7 cellular contexts compared by ENCODE assay signal in the genomic region with DNA sequence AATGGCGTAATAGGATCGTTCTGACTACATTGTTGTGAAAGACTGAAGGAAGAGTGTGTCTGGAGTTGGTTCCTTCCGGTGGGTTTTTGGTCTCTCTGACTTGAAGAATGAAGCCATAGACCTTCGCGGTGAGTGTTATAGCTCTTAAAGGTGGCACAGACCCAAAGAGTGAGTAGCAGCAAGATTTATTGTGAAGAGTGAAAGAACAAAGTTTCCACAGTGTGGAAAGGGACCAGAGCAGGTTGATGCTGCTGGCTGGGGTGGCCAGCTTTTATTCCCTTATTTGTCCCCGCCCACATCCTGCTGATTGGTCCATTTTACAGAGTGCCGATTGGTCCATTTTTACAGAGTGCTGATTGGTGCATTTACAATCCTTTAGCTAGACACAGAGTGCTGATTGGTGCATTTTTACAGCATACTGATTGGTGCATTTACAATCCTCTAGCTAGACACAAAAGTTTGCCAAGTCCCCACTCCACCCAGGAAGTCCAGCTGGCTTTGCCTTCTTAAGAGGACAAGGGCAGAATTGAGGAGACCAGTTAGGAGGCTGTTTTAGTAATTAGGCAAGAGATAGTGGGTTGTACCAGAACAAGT. TPM values are rescaled to one million over a fixed set of nuclear protein-coding genes. Genes with fewer than 3 reads are reported as not detected.
DNase-seq lines count a peak whose midpoint lies in the region; ATAC-seq, FAIRE-seq and TF ChIP-seq lines count a peak whose summit lies in the region.
"Not testable (repeated sequence)": the region's sequence is repeated elsewhere in the genome, so short reads cannot be mapped to it uniquely, and the experiment has no call there.

No MANE protein-coding gene starts in this region.

- SMC1A ChIA-PET in GM12878 (lab: Charles Lee; ENCODE audit: uncharacterized antibody, unreplicated experiment): interaction anchor here (0.9 to 1.6 kb wide), 2 partner anchors 10 to 35 kb away, joined by 6 to 7 read pairs; no protein-coding TSS in a partner anchor

- in situ Hi-C loops in GM12878 (cut with MboI): not testable (repeated sequence)

- H3K4me2 ChIP-seq in HCT116 (ENCODE audit: low read length): peak overlapping the region; percentile 31; the same call in 1 of the 2 replicates
- H3K4me2 ChIP-seq in GM12878 (ENCODE audit: control insufficient read depth, insufficient read depth): not testable (repeated sequence)

- BruUV-seq in HCT116 (replicated peaks; lab: Mats Ljungman, UMichigan): not testable (repeated sequence)
- BruUV-seq in GM12878 (replicated peaks; lab: Mats Ljungman, UMichigan): TSS peak; percentile 1

- H2AFZ ChIP-seq in HCT116 (ENCODE audit: low read depth, low read length, poor library complexity, severe bottlenecking); GM12878 (ENCODE audit: control insufficient read depth, low read depth, low read length): not testable (repeated sequence)

- H3K9ac ChIP-seq in HCT116 (ENCODE audit: low read length); GM12878 (ENCODE audit: control insufficient read depth, insufficient read depth, low read length): not testable (repeated sequence)

- not testable (repeated sequence) for H3K4me3 Mint-ChIP-seq in T-cell; activated CD4-positive, alpha-beta memory T cell treated with anti-CD3 and anti-CD28 coated beads for 36 hours; activated naive CD4-positive, alpha-beta T cell treated with anti-CD3 and anti-CD28 coated beads, Interleukin-2, amount 10 ng/mL, durations not matched to agents 7 days and 5 days
- H3K4me3 Mint-ChIP-seq in naive thymus-derived CD4-positive, alpha-beta T cell: peak overlapping the region in 1 of 10 donors; percentile 22

- not testable (repeated sequence) for FAIRE-seq in GM12878 (lab: Jason Lieb, UNC)

- TF ChIP-seq CTCF in HCT116 (IDR thresholded peaks at IDR 0.05 in 2 of 3, conservative IDR thresholded peaks at IDR 0.05 in 1 of 3; ENCODE audit: borderline replicate concordance in 1 of 3, insufficient read depth in 1 of 3, low read depth in 2 of 3, low read length in 2 of 3); GM12878 (IDR thresholded peaks at IDR 0.05 in 2 of 3, conservative IDR thresholded peaks at IDR 0.05 in 1 of 3; ENCODE audit: control insufficient read depth in 2 of 3, extremely low read depth in 1 of 3, insufficient read depth in 1 of 3, low read depth in 3 of 3, low read length in 3 of 3): not testable (repeated sequence)

- not testable (repeated sequence) for TF ChIP-seq RAD21 in HCT116 (IDR thresholded peaks at IDR 0.05; ENCODE audit: low read depth); GM12878 (IDR thresholded peaks at IDR 0.05; ENCODE audit: insufficient read depth, low read depth, low read length)

- not testable (repeated sequence) for DNase-seq in HCT116 (ENCODE audit: low read depth, low spot score); T-cell; activated CD4-positive, alpha-beta memory T cell treated with anti-CD3 and anti-CD28 coated beads for 36 hours; activated naive CD4-positive, alpha-beta T cell treated with anti-CD3 and anti-CD28 coated beads, Interleukin-2, amount 10 ng/mL, durations not matched to agents 7 days and 5 days; GM12878 (ENCODE audit: low read depth, low spot score); naive thymus-derived CD4-positive, alpha-beta T cell
- peak; percentile 65 for DNase-seq in MV-4-11 (lab: John Stamatoyannopoulos, UW)

- RAD21 ChIA-PET in HCT116 (lab: Charles Lee; ENCODE audit: low non-redundant PET in 1 of 2, low total read pairs in 2 of 2, uncharacterized antibody in 2 of 2, unreplicated experiment in 2 of 2); GM12878 (lab: Charles Lee; ENCODE audit: unreplicated experiment): not testable (repeated sequence)

- not testable (repeated sequence) for H3K9me2 ChIP-seq in HCT116 (ENCODE audit: insufficient read depth)

- not testable (repeated sequence) for H3K27me3 Mint-ChIP-seq in T-cell; activated CD4-positive, alpha-beta memory T cell treated with anti-CD3 and anti-CD28 coated beads for 36 hours; activated naive CD4-positive, alpha-beta T cell treated with anti-CD3 and anti-CD28 coated beads, Interleukin-2, amount 10 ng/mL, durations not matched to agents 7 days and 5 days; naive thymus-derived CD4-positive, alpha-beta T cell

- peaks cover 97% of the 10 kb centered on the region for H3K79me2 ChIP-seq in HCT116 (ENCODE audit: insufficient read depth, low read length)
- peaks cover 79% of the 10 kb centered on the region for H3K79me2 ChIP-seq in GM12878 (ENCODE audit: control insufficient read depth, insufficient read depth, low read length)

- TF ChIP-seq POLR2A in HCT116 (IDR thresholded peaks at IDR 0.05; ENCODE audit: borderline replicate concordance, extremely low read depth, insufficient read depth, insufficient read length); GM12878 (IDR thresholded peaks at IDR 0.05; ENCODE audit: low read depth, low read length): not testable (repeated sequence)

- not testable (repeated sequence) for H3K9me3 Mint-ChIP-seq in T-cell; activated naive CD4-positive, alpha-beta T cell treated with anti-CD3 and anti-CD28 coated beads, Interleukin-2, amount 10 ng/mL, durations not matched to agents 7 days and 5 days
- peaks cover 12% of the 10 kb centered on the region for H3K9me3 Mint-ChIP-seq in activated CD4-positive, alpha-beta memory T cell treated with anti-CD3 and anti-CD28 coated beads for 36 hours
- H3K9me3 Mint-ChIP-seq in naive thymus-derived CD4-positive, alpha-beta T cell: peaks cover 0 to 16% (median 6%) of the 10 kb centered on the region in 11 donors

- peak overlapping the region; percentile 90 for H3K27ac ChIP-seq in HCT116 (ENCODE audit: low read depth, low read length)
- not testable (repeated sequence) for H3K27ac ChIP-seq in GM12878 (ENCODE audit: control insufficient read depth, insufficient read depth); naive thymus-derived CD4-positive, alpha-beta T cell (ENCODE audit: low read depth, low read length)

- 98% methylated on average over 7 of the region's 7 CpGs for WGBS in GM12878 (ENCODE audit: insufficient coverage, insufficient replicate concordance, low lambda C conversion rate, missing lambda C conversion rate)

- TF ChIP-seq EP300 in GM12878 (IDR thresholded peaks at IDR 0.05; ENCODE audit: borderline replicate concordance in 1 of 2, control insufficient read depth in 1 of 2, low read depth in 2 of 2, low read length in 2 of 2): not testable (repeated sequence)

- H3K27ac Mint-ChIP-seq in T-cell: peak overlapping the region; percentile 11 to 37
- H3K27ac Mint-ChIP-seq in activated CD4-positive, alpha-beta memory T cell treated with anti-CD3 and anti-CD28 coated beads for 36 hours: peak overlapping the region; percentile 25
- peak overlapping the region; percentile 2 for H3K27ac Mint-ChIP-seq in activated naive CD4-positive, alpha-beta T cell treated with anti-CD3 and anti-CD28 coated beads, Interleukin-2, amount 10 ng/mL, durations not matched to agents 7 days and 5 days
- peak overlapping the region in 5 of 9 donors; percentile 20 to 76 (median 46) for H3K27ac Mint-ChIP-seq in naive thymus-derived CD4-positive, alpha-beta T cell

- not testable (repeated sequence) for H3K27me3 ChIP-seq in HCT116 (ENCODE audit: insufficient read depth, low read length); GM12878 (replicated peaks in 1 of 2; ENCODE audit: control insufficient read depth in 2 of 2, insufficient read depth in 2 of 2, low read length in 1 of 2); naive thymus-derived CD4-positive, alpha-beta T cell (ENCODE audit: control insufficient read depth in 2 of 2, insufficient read depth in 2 of 2, low read length in 2 of 2)

- not testable (repeated sequence) for ATAC-seq in HCT116; T-cell (replicated peaks in 1 of 4); GM12878; naive thymus-derived CD4-positive, alpha-beta T cell

- peaks cover 44% of the 10 kb centered on the region for H3K36me3 Mint-ChIP-seq in T-cell
- H3K36me3 Mint-ChIP-seq in activated CD4-positive, alpha-beta memory T cell treated with anti-CD3 and anti-CD28 coated beads for 36 hours: peaks cover 57% of the 10 kb centered on the region
- peaks cover 57% of the 10 kb centered on the region for H3K36me3 Mint-ChIP-seq in activated naive CD4-positive, alpha-beta T cell treated with anti-CD3 and anti-CD28 coated beads, Interleukin-2, amount 10 ng/mL, durations not matched to agents 7 days and 5 days
- peaks cover 12 to 45% (median 39%) of the 10 kb centered on the region in 5 donors for H3K36me3 Mint-ChIP-seq in naive thymus-derived CD4-positive, alpha-beta T cell

- H3K4me3 ChIP-seq in HCT116 (replicated peaks in 1 of 2; ENCODE audit: low read depth in 1 of 2, low read length in 2 of 2); GM12878; naive thymus-derived CD4-positive, alpha-beta T cell (ENCODE audit: low read length): not testable (repeated sequence)

- CTCF ChIA-PET in HCT116 (lab: Charles Lee); T-cell (lab: Charles Lee); activated CD4-positive, alpha-beta memory T cell treated with anti-CD3 and anti-CD28 coated beads for 36 hours (lab: Charles Lee); activated naive CD4-positive, alpha-beta T cell treated with anti-CD3 and anti-CD28 coated beads, Interleukin-2, amount 10 ng/mL, durations not matched to agents 7 days and 5 days (lab: Charles Lee); naive thymus-derived CD4-positive, alpha-beta T cell (lab: Charles Lee): not testable (repeated sequence)
- CTCF ChIA-PET in GM12878 (lab: Yijun Ruan, JAX): interaction anchor here (3.0 kb wide), 1 partner anchor 33 kb away, joined by 10 read pairs; no protein-coding TSS in a partner anchor

- peaks cover 51 to 56% (median 54%) of the 10 kb centered on the region in 3 donors for H3K4me1 Mint-ChIP-seq in T-cell
- H3K4me1 Mint-ChIP-seq in activated CD4-positive, alpha-beta memory T cell treated with anti-CD3 and anti-CD28 coated beads for 36 hours (ENCODE audit: low read depth): peaks cover 63% of the 10 kb centered on the region
- H3K4me1 Mint-ChIP-seq in activated naive CD4-positive, alpha-beta T cell treated with anti-CD3 and anti-CD28 coated beads, Interleukin-2, amount 10 ng/mL, durations not matched to agents 7 days and 5 days: peaks cover 49% of the 10 kb centered on the region
- H3K4me1 Mint-ChIP-seq in naive thymus-derived CD4-positive, alpha-beta T cell: peaks cover 28 to 62% (median 50%) of the 10 kb centered on the region in 7 donors

- H3K36me3 ChIP-seq in HCT116 (ENCODE audit: control insufficient read depth in 1 of 2, insufficient read depth in 2 of 2, low read length in 2 of 2) (peaks cover 45 to 68% of the 10 kb centered on the region in 2 experiments), GM12878 (ENCODE audit: control insufficient read depth in 2 of 2, insufficient read depth in 2 of 2, low read length in 1 of 2) (peaks cover 4 to 33% of the 10 kb centered on the region in 2 experiments)
- peaks cover 0 to 48% (median 0%) of the 10 kb centered on the region in 3 experiments for H3K36me3 ChIP-seq in naive thymus-derived CD4-positive, alpha-beta T cell (ENCODE audit: control insufficient read depth in 2 of 3, insufficient read depth in 3 of 3, low read length in 3 of 3)

- POLR2A ChIA-PET in HCT116 (lab: Charles Lee) (interaction anchor here (1.5 to 3.8 kb wide), 2 partner anchors 20 to 25 kb away, joined by 3 to 18 read pairs; no protein-coding TSS in a partner anchor), GM12878 (lab: Charles Lee) (interaction anchor here (0.8 to 1.0 kb wide), 2 partner anchors 10 to 14 kb away, joined by 3 to 6 read pairs; no protein-coding TSS in a partner anchor)
- POLR2A ChIA-PET in T-cell (lab: Charles Lee); activated CD4-positive, alpha-beta memory T cell treated with anti-CD3 and anti-CD28 coated beads for 36 hours (lab: Charles Lee): not testable (repeated sequence)
- POLR2A ChIA-PET in naive thymus-derived CD4-positive, alpha-beta T cell (lab: Charles Lee): interaction anchor here (0.6 to 0.7 kb wide), 2 partner anchors 14 to 15 kb away, joined by 3 to 4 read pairs; no protein-coding TSS in a partner anchor

- not testable (repeated sequence) for H4K20me1 ChIP-seq in HCT116 (ENCODE audit: insufficient read depth); GM12878 (ENCODE audit: control insufficient read depth, insufficient read depth)

- intact Hi-C loops in HCT116 (cut with micrococcal nuclease); activated CD4-positive, alpha-beta memory T cell treated with anti-CD3 and anti-CD28 coated beads for 36 hours (cut with micrococcal nuclease); GM12878 (cut with micrococcal nuclease; ENCODE audit: unreplicated experiment): not testable (repeated sequence)
- intact Hi-C loops in naive thymus-derived CD4-positive, alpha-beta T cell (cut with micrococcal nuclease): loop anchor here in 1 of 2 donors (10.0 kb wide), 1 partner anchor 326 kb away; a partner anchor contains a TSS

- H3K4me1 ChIP-seq in HCT116 (ENCODE audit: control insufficient read depth in 1 of 2, insufficient read depth in 2 of 2, low read length in 2 of 2): peaks cover 71 to 74% of the 10 kb centered on the region in 2 experiments
- peaks cover 12% of the 10 kb centered on the region for H3K4me1 ChIP-seq in GM12878 (ENCODE audit: control insufficient read depth, insufficient read depth, low read length)
- H3K4me1 ChIP-seq in naive thymus-derived CD4-positive, alpha-beta T cell (ENCODE audit: control insufficient read depth in 2 of 2, insufficient read depth in 2 of 2, low read length in 2 of 2): not testable (repeated sequence)

- not testable (repeated sequence) for H3K9me3 ChIP-seq in HCT116 (ENCODE audit: control insufficient read depth in 1 of 2, insufficient read depth in 1 of 2, low read depth in 1 of 2, low read length in 2 of 2); naive thymus-derived CD4-positive, alpha-beta T cell (ENCODE audit: control insufficient read depth in 2 of 3, low read length in 3 of 3)
- peaks cover 11% of the 10 kb centered on the region for H3K9me3 ChIP-seq in GM12878 (replicated peaks; ENCODE audit: control insufficient read depth, insufficient read depth, low read length)

RNA-seq across cellular contexts. Expression of a gene that starts 4.7 kb away (rescaled TPM):
- total RNA-seq in HCT116 (2021; ENCODE audit: unreplicated experiment): 689 TPM
- 259 and 345 TPM in 2 replicates for polyA plus RNA-seq in HCT116 (2012)
- total RNA-seq in T-cell: 10 to 100 TPM; 42.9 to 62.0 (median 54.4) TPM
- 100 to 1,000 TPM; 147 to 152 TPM for total RNA-seq in activated CD4-positive, alpha-beta memory T cell treated with anti-CD3 and anti-CD28 coated beads for 36 hours
- 94.6 and 94.7 TPM in 2 replicates for total RNA-seq in GM12878 (2013; cell fraction: nucleolus; rRNA removed)
- 161 and 206 TPM in 2 replicates for total RNA-seq in GM12878 (2014; rRNA removed)
- total RNA-seq in GM12878 (2014; rRNA removed; fragmentation: Illumina TruSeq; extraction: Trizol): 175 and 180 TPM in 2 replicates
- total RNA-seq in GM12878 (2021): 168 TPM in 2 replicates
- 42.6 TPM for polyA plus RNA-seq in GM12878 (2011; ENCODE audit: low read depth)
- polyA plus RNA-seq in GM12878 (2011; rRNA removed): 293 and 322 TPM in 2 replicates
- 176 and 203 TPM in 2 replicates for polyA plus RNA-seq in GM12878 (2011; cell fraction: cytosol; rRNA removed)
- polyA plus RNA-seq in GM12878 (2011; cell fraction: nucleus; rRNA removed): 71.0 and 74.5 TPM in 2 replicates
- 89.1 and 101 TPM in 2 replicates for polyA plus RNA-seq in GM12878 (2012)
- 305 and 355 TPM in 2 replicates for polyA plus RNA-seq in GM12878 (2014; fragmentation: Illumina TruSeq; extraction: Trizol)
- 100 to 1,000 TPM; 170 to 182 TPM for polyA plus RNA-seq in GM12878 (2014; fragmentation: Nextera tagmentation; extraction: Ambion mirVana)
- 141 and 145 TPM in 2 replicates for polyA plus RNA-seq in GM12878 (2014; rRNA removed)
- polyA plus RNA-seq in GM12878 (2016; fragmentation: Nextera tagmentation; extraction: Ambion mirVana): 100 to 1,000 TPM; 239 to 244 TPM
- 219 and 220 TPM in 2 replicates for polyA minus RNA-seq in GM12878 (2011; rRNA and poly(A)+ RNA removed)
- polyA minus RNA-seq in GM12878 (2011; cell fraction: cytosol; rRNA and poly(A)+ RNA removed): 31.8 and 52.9 TPM in 2 replicates
- 32.6 and 58.0 TPM in 2 replicates for polyA minus RNA-seq in GM12878 (2011; cell fraction: nucleus; rRNA and poly(A)+ RNA removed)
- total RNA-seq in naive thymus-derived CD4-positive, alpha-beta T cell: 100 to 1,000 TPM in 1 of 5 experiments, 10 to 100 TPM in 4; 29.6 to 148 (median 48.2) TPM
- 100 to 1,000 TPM in 1 of 2 donors, 10 to 100 TPM in 1; 95.7 to 119 TPM for polyA plus RNA-seq in naive thymus-derived CD4-positive, alpha-beta T cell

RNA-seq across cellular contexts. Expression of a gene that starts 43.3 kb away (rescaled TPM):
- total RNA-seq in HCT116 (2021; ENCODE audit: unreplicated experiment): 69.9 TPM
- 21.3 and 32.8 TPM in 2 replicates for polyA plus RNA-seq in HCT116 (2012)
- 10 to 100 TPM; 36.6 to 51.0 (median 47.3) TPM for total RNA-seq in T-cell
- total RNA-seq in activated CD4-positive, alpha-beta memory T cell treated with anti-CD3 and anti-CD28 coated beads for 36 hours: 10 to 100 TPM; 39.5 to 42.5 TPM
- 22.6 and 22.8 TPM in 2 replicates for total RNA-seq in GM12878 (2013; cell fraction: nucleolus; rRNA removed)
- 11.1 and 12.6 TPM in 2 replicates for total RNA-seq in GM12878 (2014; rRNA removed)
- 16.3 and 16.8 TPM in 2 replicates for total RNA-seq in GM12878 (2014; rRNA removed; fragmentation: Illumina TruSeq; extraction: Trizol)
- 35.7 and 40.9 TPM in 2 replicates for total RNA-seq in GM12878 (2021)
- 12.8 TPM for polyA plus RNA-seq in GM12878 (2011; ENCODE audit: low read depth)
- polyA plus RNA-seq in GM12878 (2011; rRNA removed): 20.2 and 22.8 TPM in 2 replicates
- polyA plus RNA-seq in GM12878 (2011; cell fraction: cytosol; rRNA removed): 12.0 and 14.3 TPM in 2 replicates
- 9.3 and 12.8 TPM in 2 replicates for polyA plus RNA-seq in GM12878 (2011; cell fraction: nucleus; rRNA removed)
- polyA plus RNA-seq in GM12878 (2012): 18.7 and 20.6 TPM in 2 replicates
- 45.1 and 47.5 TPM in 2 replicates for polyA plus RNA-seq in GM12878 (2014; fragmentation: Illumina TruSeq; extraction: Trizol)
- polyA plus RNA-seq in GM12878 (2014; fragmentation: Nextera tagmentation; extraction: Ambion mirVana): 10 to 100 TPM; 15.7 to 18.2 TPM
- 19.8 and 22.4 TPM in 2 replicates for polyA plus RNA-seq in GM12878 (2014; rRNA removed)
- 10 to 100 TPM in 1 of 2 experiments, 1 to 10 TPM in 1; 4.8 to 17.1 TPM for polyA plus RNA-seq in GM12878 (2016; fragmentation: Nextera tagmentation; extraction: Ambion mirVana)
- 18.9 and 21.7 TPM in 2 replicates for polyA minus RNA-seq in GM12878 (2011; rRNA and poly(A)+ RNA removed)
- polyA minus RNA-seq in GM12878 (2011; cell fraction: cytosol; rRNA and poly(A)+ RNA removed): 22.9 and 25.8 TPM in 2 replicates
- polyA minus RNA-seq in GM12878 (2011; cell fraction: nucleus; rRNA and poly(A)+ RNA removed): 8.3 and 13.7 TPM in 2 replicates
- 10 to 100 TPM; 40.4 to 63.5 (median 50.7) TPM for total RNA-seq in naive thymus-derived CD4-positive, alpha-beta T cell
- 10 to 100 TPM; 26.3 to 39.4 TPM for polyA plus RNA-seq in naive thymus-derived CD4-positive, alpha-beta T cell
